Comparison of ENCODE assay signal across 2 cellular contexts in the genomic region with DNA sequence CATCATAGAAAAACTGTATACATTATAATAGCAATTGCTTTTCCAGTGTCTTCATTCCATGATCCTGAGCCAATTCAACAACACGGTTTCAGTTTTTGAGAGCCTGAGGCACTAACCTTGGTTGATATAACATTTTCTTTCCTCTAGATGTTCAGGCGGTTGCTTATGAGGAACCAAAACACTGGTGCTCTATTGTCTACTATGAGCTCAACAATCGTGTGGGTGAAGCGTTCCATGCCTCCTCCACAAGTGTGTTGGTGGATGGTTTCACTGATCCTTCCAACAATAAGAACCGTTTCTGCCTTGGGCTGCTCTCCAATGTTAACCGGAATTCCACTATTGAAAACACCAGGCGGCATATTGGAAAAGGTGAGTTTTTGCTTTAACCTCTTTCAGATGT.
TF ChIP-seq lines count a peak whose summit lies in the region.

No MANE protein-coding gene starts in this region.

TF ChIP-seq in A549, 52 proteins besides CTCF, POLR2A, EP300 and RAD21:
- TF ChIP-seq, protein P1, sequence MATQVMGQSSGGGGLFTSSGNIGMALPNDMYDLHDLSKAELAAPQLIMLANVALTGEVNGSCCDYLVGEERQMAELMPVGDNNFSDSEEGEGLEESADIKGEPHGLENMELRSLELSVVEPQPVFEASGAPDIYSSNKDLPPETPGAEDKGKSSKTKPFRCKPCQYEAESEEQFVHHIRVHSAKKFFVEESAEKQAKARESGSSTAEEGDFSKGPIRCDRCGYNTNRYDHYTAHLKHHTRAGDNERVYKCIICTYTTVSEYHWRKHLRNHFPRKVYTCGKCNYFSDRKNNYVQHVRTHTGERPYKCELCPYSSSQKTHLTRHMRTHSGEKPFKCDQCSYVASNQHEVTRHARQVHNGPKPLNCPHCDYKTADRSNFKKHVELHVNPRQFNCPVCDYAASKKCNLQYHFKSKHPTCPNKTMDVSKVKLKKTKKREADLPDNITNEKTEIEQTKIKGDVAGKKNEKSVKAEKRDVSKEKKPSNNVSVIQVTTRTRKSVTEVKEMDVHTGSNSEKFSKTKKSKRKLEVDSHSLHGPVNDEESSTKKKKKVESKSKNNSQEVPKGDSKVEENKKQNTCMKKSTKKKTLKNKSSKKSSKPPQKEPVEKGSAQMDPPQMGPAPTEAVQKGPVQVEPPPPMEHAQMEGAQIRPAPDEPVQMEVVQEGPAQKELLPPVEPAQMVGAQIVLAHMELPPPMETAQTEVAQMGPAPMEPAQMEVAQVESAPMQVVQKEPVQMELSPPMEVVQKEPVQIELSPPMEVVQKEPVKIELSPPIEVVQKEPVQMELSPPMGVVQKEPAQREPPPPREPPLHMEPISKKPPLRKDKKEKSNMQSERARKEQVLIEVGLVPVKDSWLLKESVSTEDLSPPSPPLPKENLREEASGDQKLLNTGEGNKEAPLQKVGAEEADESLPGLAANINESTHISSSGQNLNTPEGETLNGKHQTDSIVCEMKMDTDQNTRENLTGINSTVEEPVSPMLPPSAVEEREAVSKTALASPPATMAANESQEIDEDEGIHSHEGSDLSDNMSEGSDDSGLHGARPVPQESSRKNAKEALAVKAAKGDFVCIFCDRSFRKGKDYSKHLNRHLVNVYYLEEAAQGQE (IDR thresholded peaks at IDR 0.05), result no peak
- TF ChIP-seq, protein P2, sequence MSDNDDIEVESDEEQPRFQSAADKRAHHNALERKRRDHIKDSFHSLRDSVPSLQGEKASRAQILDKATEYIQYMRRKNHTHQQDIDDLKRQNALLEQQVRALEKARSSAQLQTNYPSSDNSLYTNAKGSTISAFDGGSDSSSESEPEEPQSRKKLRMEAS (IDR thresholded peaks at IDR 0.05), result no peak
- TF ChIP-seq KDM1A (IDR thresholded peaks at IDR 0.05; ENCODE audit: low read depth), result no peak
- TF ChIP-seq, protein P3, sequence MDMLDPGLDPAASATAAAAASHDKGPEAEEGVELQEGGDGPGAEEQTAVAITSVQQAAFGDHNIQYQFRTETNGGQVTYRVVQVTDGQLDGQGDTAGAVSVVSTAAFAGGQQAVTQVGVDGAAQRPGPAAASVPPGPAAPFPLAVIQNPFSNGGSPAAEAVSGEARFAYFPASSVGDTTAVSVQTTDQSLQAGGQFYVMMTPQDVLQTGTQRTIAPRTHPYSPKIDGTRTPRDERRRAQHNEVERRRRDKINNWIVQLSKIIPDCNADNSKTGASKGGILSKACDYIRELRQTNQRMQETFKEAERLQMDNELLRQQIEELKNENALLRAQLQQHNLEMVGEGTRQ (IDR thresholded peaks at IDR 0.05), result no peak
- TF ChIP-seq JUN (IDR thresholded peaks at IDR 0.05), result no peak
- TF ChIP-seq RARB (CRISPR knock-in tag; IDR thresholded peaks at IDR 0.05), result no peak
- TF ChIP-seq, protein P4, sequence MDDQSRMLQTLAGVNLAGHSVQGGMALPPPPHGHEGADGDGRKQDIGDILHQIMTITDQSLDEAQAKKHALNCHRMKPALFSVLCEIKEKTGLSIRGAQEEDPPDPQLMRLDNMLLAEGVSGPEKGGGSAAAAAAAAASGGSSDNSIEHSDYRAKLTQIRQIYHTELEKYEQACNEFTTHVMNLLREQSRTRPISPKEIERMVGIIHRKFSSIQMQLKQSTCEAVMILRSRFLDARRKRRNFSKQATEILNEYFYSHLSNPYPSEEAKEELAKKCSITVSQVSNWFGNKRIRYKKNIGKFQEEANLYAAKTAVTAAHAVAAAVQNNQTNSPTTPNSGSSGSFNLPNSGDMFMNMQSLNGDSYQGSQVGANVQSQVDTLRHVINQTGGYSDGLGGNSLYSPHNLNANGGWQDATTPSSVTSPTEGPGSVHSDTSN (IDR thresholded peaks at IDR 0.05), result no peak
- TF ChIP-seq RNF2 (IDR thresholded peaks at IDR 0.05; ENCODE audit: borderline replicate concordance, low read depth), result no peak
- TF ChIP-seq, protein P5, sequence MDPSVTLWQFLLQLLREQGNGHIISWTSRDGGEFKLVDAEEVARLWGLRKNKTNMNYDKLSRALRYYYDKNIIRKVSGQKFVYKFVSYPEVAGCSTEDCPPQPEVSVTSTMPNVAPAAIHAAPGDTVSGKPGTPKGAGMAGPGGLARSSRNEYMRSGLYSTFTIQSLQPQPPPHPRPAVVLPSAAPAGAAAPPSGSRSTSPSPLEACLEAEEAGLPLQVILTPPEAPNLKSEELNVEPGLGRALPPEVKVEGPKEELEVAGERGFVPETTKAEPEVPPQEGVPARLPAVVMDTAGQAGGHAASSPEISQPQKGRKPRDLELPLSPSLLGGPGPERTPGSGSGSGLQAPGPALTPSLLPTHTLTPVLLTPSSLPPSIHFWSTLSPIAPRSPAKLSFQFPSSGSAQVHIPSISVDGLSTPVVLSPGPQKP (IDR thresholded peaks at IDR 0.05; ENCODE audit: low read depth, low read length), result no peak
- TF ChIP-seq TP53 (CRISPR knock-in tag; IDR thresholded peaks at IDR 0.05), result no peak
- TF ChIP-seq, protein P6, sequence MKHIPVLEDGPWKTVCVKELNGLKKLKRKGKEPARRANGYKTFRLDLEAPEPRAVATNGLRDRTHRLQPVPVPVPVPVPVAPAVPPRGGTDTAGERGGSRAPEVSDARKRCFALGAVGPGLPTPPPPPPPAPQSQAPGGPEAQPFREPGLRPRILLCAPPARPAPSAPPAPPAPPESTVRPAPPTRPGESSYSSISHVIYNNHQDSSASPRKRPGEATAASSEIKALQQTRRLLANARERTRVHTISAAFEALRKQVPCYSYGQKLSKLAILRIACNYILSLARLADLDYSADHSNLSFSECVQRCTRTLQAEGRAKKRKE (CRISPR knock-in tag; IDR thresholded peaks at IDR 0.05; ENCODE audit: low read depth), result no peak
- no peak for TF ChIP-seq HOXB13 (CRISPR knock-in tag; IDR thresholded peaks at IDR 0.05; ENCODE audit: low read depth)
- no peak for TF ChIP-seq GATA3 (IDR thresholded peaks at IDR 0.05; ENCODE audit: borderline replicate concordance)
- TF ChIP-seq CHD4 (IDR thresholded peaks at IDR 0.05; ENCODE audit: borderline replicate concordance), result no peak
- TF ChIP-seq RCOR1 (IDR thresholded peaks at IDR 0.05; ENCODE audit: low read depth, low read length), result no peak
- TF ChIP-seq, protein P7, sequence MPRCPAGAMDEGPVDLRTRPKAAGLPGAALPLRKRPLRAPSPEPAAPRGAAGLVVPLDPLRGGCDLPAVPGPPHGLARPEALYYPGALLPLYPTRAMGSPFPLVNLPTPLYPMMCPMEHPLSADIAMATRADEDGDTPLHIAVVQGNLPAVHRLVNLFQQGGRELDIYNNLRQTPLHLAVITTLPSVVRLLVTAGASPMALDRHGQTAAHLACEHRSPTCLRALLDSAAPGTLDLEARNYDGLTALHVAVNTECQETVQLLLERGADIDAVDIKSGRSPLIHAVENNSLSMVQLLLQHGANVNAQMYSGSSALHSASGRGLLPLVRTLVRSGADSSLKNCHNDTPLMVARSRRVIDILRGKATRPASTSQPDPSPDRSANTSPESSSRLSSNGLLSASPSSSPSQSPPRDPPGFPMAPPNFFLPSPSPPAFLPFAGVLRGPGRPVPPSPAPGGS (IDR thresholded peaks at IDR 0.05), result no peak

TF ChIP-seq in IMR-90, 13 proteins besides CTCF, POLR2A, EP300 and RAD21 (continued from another document):
- TF ChIP-seq, protein P5 (IDR thresholded peaks at IDR 0.05; ENCODE audit: borderline replicate concordance, low read depth, low read length), result no peak
- TF ChIP-seq MXI1 (IDR thresholded peaks at IDR 0.05; ENCODE audit: borderline replicate concordance, low read depth, low read length) (no peak), MAZ (IDR thresholded peaks at IDR 0.05; ENCODE audit: borderline replicate concordance, low read depth, low read length) (no peak), RCOR1 (IDR thresholded peaks at IDR 0.05; ENCODE audit: insufficient replicate concordance, low read length) (no peak), MAFK (IDR thresholded peaks at IDR 0.05; ENCODE audit: low read depth, low read length) (no peak), CHD1 (IDR thresholded peaks at IDR 0.05; ENCODE audit: low read depth, low read length) (no peak), NFE2L2 (IDR thresholded peaks at IDR 0.05; ENCODE audit: low read depth, low read length) (no peak), RFX5 (IDR thresholded peaks at IDR 0.05; ENCODE audit: low read depth, low read length) (no peak)
